9 cellular contexts compared by ENCODE assay signal in the genomic region with DNA sequence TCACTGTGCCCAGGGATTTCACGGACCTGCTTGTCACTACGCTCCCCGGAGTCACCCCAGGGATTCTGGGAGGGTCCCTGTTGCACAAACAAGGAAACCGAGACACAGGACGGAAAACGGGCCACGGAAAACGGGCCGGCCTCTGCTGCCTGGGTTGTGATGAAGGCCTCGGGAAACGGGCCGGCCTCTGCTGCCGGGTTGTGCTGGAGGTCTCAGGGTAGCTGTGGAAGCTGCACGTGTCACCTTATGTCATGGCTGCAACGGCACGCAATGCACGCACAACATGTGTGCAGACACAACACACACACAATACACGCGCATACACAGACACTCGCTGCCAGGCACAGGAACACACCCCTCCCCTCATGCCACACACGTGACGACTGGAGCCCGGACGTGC. TPM values are rescaled to one million over a fixed set of nuclear protein-coding genes. Genes with fewer than 3 reads are reported as not detected.
"Had no signal": no experiment of that assay in that cellular context is flagged by ENCODE, and none has a peak within 500 bp of the region (broad histone marks: within the 10 kb centered on the region; RNA-seq: fewer than 3 reads in every experiment).

No MANE protein-coding gene starts in this region.

- ATAC-seq: GM23338, HepG2, K562 had no signal

- H3K4me3 ChIP-seq: GM23338, K562 had no signal

- H3K27ac ChIP-seq: HL-60 had no signal

- DNase-seq: H9, HCEC 1CT, KG1 had no signal

- H3K4me2 ChIP-seq: GM23338 had no signal

RNA-seq across cellular contexts. Expression of gene GNG13, which starts 27.0 kb away (rescaled TPM):
- total RNA-seq: GM23338, H1, H9, HepG2, HT1080, K562 had no signal
